Comparison of ENCODE assay signal across 21 cellular contexts in the genomic region with DNA sequence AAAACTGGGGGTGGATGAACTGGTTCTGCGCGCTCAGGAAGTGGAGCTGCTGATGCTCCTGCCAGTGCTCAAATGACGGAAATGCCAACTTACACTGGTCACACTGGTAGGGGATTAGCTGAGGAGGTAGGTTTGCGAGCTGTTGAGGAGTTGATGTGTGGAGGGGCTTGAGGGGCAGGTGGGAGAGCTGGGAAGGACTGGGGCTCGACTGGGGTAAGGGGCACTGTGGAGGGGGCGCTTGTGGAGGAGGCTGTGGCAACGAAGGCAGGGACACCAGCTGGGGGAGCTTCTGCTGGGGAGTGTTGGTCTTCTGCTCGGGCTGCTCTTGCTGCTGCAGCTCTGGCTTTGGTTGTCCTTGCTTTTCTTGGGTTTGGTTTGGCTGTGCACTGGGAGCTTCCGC.
"Had no signal": no experiment of that assay in that cellular context is flagged by ENCODE, and none has a peak within 500 bp of the region (broad histone marks: within the 10 kb centered on the region; RNA-seq: fewer than 3 reads in every experiment).

No MANE protein-coding gene starts in this region.

- H3K4me2 ChIP-seq: SK-N-SH had no signal

- H3K4me3 ChIP-seq: MG63 had no signal

- H3K9ac ChIP-seq: SK-N-SH had no signal

- DNase-seq: IMR-90, Karpas-422, KG1, MG63, NCI-H1092, NCI-H1105 treated with DMSO at 0.1 percent for 48 hours, NCI-H1417 treated with DMSO at 0.1 percent for 48 hours, NCI-H146, NCI-H1694 treated with DMSO at 0.1 percent for 48 hours, NCI-H1930, NCI-H2081 treated with DMSO at 0.1 percent for 48 hours, NCI-H2171, NCI-H226, NCI-H446, NCI-H524 treated with DMSO at 0.1 percent for 48 hours, NCI-H69, NCI-H774, Right ventricle myocardium superior, RPMI8226, SK-N-SH had no signal

- FAIRE-seq: RCC 7860 had no signal

- H3K27me3 ChIP-seq: MG63 had no signal

- H3K9me3 ChIP-seq: MG63, SK-N-SH had no signal
